8 cellular contexts compared by ENCODE assay signal in the genomic region with DNA sequence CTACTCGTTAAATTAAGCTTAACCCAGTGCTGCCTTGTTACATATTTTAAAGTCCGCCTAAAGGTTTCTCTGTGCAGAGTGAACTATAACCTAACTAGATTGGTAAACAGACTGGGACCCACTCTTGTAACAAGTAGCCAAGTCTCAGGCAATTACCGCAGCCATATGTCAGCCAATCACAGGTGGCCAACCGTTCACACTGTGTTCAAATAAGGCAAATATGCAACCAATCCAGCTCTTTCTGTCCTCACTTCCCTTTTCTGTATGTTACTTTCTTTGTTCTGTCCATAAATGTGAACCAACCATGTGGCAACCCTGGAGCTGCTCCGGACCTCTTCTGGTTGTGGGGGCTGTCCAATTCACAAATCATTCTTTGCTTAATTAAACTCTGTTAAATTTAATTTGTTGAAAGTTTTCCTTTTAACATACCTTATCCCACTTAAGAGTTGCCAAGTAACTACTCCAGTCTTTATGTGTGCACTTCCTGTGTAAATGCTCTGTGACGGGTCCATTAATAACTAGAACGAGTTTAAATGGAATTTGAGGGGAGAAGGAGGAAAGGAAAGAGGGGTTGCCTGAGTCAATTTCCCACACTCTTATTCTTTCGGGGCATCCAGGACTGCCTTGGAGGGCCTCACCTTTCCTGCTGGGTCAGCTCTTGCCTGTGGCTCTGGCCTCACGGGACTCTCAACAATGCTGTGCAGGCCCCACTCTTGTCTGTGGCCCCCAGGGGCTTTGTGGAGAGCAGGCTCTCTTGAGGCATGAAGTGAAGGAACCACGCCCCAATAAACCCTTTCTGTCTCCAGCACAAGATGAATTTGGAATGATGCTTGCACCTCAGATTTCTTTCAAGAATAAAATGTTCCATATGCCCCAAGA. TPM values are rescaled to one million over a fixed set of nuclear protein-coding genes. Genes with fewer than 3 reads are reported as not detected.
DNase-seq lines count a peak whose midpoint lies in the region; ATAC-seq, FAIRE-seq and TF ChIP-seq lines count a peak whose summit lies in the region.

No MANE protein-coding gene starts in this region.

- H3K27ac ChIP-seq in HepG2 (ENCODE audit: extremely low read length, insufficient read depth, low read length) (no peak overlapping the region), right lobe of liver (no peak overlapping the region), SJSA1 (peak overlapping the region; percentile 84)

- DNase-seq in HepG2 (ENCODE audit: low spot score) (peak; percentile 66), right lobe of liver (no peak), SJSA1 (ENCODE audit: low read depth in 1 of 2, low spot score in 2 of 2) (peak in 1 of 2 experiments; percentile 52), putamen (ENCODE audit: low spot score) (no peak), cardiac septum (ENCODE audit: low spot score) (no peak), frontal cortex (ENCODE audit: low spot score in 2 of 2) (no peak)
- DNase-seq in activated naive CD4-positive, alpha-beta T cell (lab: John Stamatoyannopoulos, UW): no peak

- no peak for TF ChIP-seq EP300 in HepG2 (IDR thresholded peaks at IDR 0.05; ENCODE audit: low read depth in 2 of 2, low read length in 2 of 2)
- no peak for TF ChIP-seq EP300 in HepG2 (CRISPR knock-in tag; IDR thresholded peaks at IDR 0.05; ENCODE audit: borderline replicate concordance)

- H3K27me3 ChIP-seq in HepG2 (ENCODE audit: control insufficient read depth in 1 of 2, insufficient read depth in 2 of 2, low read length in 2 of 2): no peaks in the 10 kb centered on the region
- H3K27me3 ChIP-seq in right lobe of liver: no peaks in the 10 kb centered on the region
- H3K27me3 ChIP-seq in SJSA1 (replicated peaks): no peaks in the 10 kb centered on the region

- H3K9me3 ChIP-seq in HepG2 (ENCODE audit: low read length) (no peaks in the 10 kb centered on the region), right lobe of liver (no peaks in the 10 kb centered on the region), SJSA1 (replicated peaks) (no peaks in the 10 kb centered on the region)

- intact Hi-C loops in HepG2 (cut with micrococcal nuclease; ENCODE audit: unreplicated experiment): no loop called here
- intact Hi-C loops in right lobe of liver (cut with DNase I): no loop called here
- intact Hi-C loops in cardiac septum (cut with DNase I): no loop called here

- H3K36me3 ChIP-seq in HepG2 (replicated peaks in 1 of 2; ENCODE audit: control insufficient read depth in 1 of 2, insufficient read depth in 2 of 2, low read length in 2 of 2): no peaks in the 10 kb centered on the region
- H3K36me3 ChIP-seq in right lobe of liver: no peaks in the 10 kb centered on the region
- no peaks in the 10 kb centered on the region for H3K36me3 ChIP-seq in SJSA1

- H3K4me1 ChIP-seq in HepG2 (ENCODE audit: insufficient read depth, low read length) (peaks cover 20% of the 10 kb centered on the region), right lobe of liver (no peaks in the 10 kb centered on the region), SJSA1 (replicated peaks) (peaks cover 81% of the 10 kb centered on the region)

- TF ChIP-seq CTCF in HepG2 (CRISPR knock-in tag; IDR thresholded peaks at IDR 0.05): no peak
- TF ChIP-seq CTCF in right lobe of liver (IDR thresholded peaks at IDR 0.05): no peak

- no peaks in the 10 kb centered on the region for H3K79me2 ChIP-seq in HepG2 (ENCODE audit: insufficient read depth, low read length)

- no TSS peak for BruUV-seq in HepG2 (replicated peaks; lab: Mats Ljungman, UMichigan)

- H3K4me2 ChIP-seq in HepG2 (ENCODE audit: low read depth, low read length): peak overlapping the region; percentile 35

- ATAC-seq in HepG2 (peak; percentile 92), right lobe of liver (no peak), HG03097 (IDR thresholded peaks at IDR 0.05; ENCODE audit: low FRiP score, unreplicated experiment) (peak; percentile 40)

- H2AFZ ChIP-seq in HepG2 (ENCODE audit: low read length): peak overlapping the region; percentile 24

- FAIRE-seq in HepG2 (lab: Jason Lieb, UNC) (peak; percentile 73), frontal cortex (lab: Jason Lieb, UNC) (no peak)

- H3K4me3 ChIP-seq in HepG2 (replicated peaks in 1 of 3; ENCODE audit: insufficient read depth in 1 of 3, low read depth in 2 of 3, low read length in 3 of 3): no peak overlapping the region
- no peak overlapping the region for H3K4me3 ChIP-seq in right lobe of liver
- H3K4me3 ChIP-seq in SJSA1: no peak overlapping the region

- no peak for TF ChIP-seq POLR2A in HepG2 (IDR thresholded peaks at IDR 0.05; ENCODE audit: insufficient read depth in 1 of 2, low read depth in 2 of 2, low read length in 2 of 2)
- TF ChIP-seq POLR2A in right lobe of liver (IDR thresholded peaks at IDR 0.05): no peak

- POLR2A ChIA-PET in HepG2 (lab: Yijun Ruan, JAX): interaction anchor here (0.9 to 1.7 kb wide), 2 partner anchors 15 to 80 kb away, joined by 3 to 4 read pairs; a partner anchor contains a TSS

- no peaks in the 10 kb centered on the region for H4K20me1 ChIP-seq in HepG2 (ENCODE audit: insufficient read depth, low read length)

- 61% methylated on average over 10 of the region's 10 CpGs for WGBS in HepG2 (ENCODE audit: low lambda C conversion rate)
- WGBS in right lobe of liver (ENCODE audit: insufficient coverage, low coverage, low lambda C conversion rate, missing lambda C conversion rate): 68% methylated on average over 10 of the region's 10 CpGs

- TF ChIP-seq RAD21 in HepG2 (CRISPR knock-in tag; IDR thresholded peaks at IDR 0.05): no peak

- CTCF ChIA-PET in HepG2 (lab: Yijun Ruan, JAX; ENCODE audit: low intra/inter-chr PET ratio, low total read pairs): interaction anchor here (0.7 kb wide), 1 partner anchor 196 kb away, joined by 3 read pairs; no protein-coding TSS in a partner anchor

- H3K9ac ChIP-seq in HepG2 (ENCODE audit: insufficient read depth, low read depth, low read length): no peak overlapping the region

- in situ Hi-C loops in HepG2 (cut with HindIII; ENCODE audit: extremely low pct_ligation_motif_present, low pct_unique_long_range_greater_than_20kb): no loop called here

TF ChIP-seq in HepG2, 621 proteins besides CTCF, POLR2A, EP300 and RAD21 (continues in another document):
- TF ChIP-seq TARDBP (CRISPR knock-in tag; IDR thresholded peaks at IDR 0.05) (no peak), ZNF761 (CRISPR knock-in tag; conservative IDR thresholded peaks at IDR 0.05) (no peak), SRF (IDR thresholded peaks at IDR 0.05; ENCODE audit: low read depth, low read length) (peak; percentile 90), SMAD1 (CRISPR knock-in tag; IDR thresholded peaks at IDR 0.05; ENCODE audit: borderline replicate concordance, low read depth) (no peak), NFYC (CRISPR knock-in tag; IDR thresholded peaks at IDR 0.05) (peak; percentile 45; the same call in 1 of the 2 replicates), ZZZ3 (CRISPR knock-in tag; IDR thresholded peaks at IDR 0.05; ENCODE audit: borderline replicate concordance) (no peak), BORCS8-MEF2B (CRISPR knock-in tag; IDR thresholded peaks at IDR 0.05) (no peak)
- TF ChIP-seq, protein P1, sequence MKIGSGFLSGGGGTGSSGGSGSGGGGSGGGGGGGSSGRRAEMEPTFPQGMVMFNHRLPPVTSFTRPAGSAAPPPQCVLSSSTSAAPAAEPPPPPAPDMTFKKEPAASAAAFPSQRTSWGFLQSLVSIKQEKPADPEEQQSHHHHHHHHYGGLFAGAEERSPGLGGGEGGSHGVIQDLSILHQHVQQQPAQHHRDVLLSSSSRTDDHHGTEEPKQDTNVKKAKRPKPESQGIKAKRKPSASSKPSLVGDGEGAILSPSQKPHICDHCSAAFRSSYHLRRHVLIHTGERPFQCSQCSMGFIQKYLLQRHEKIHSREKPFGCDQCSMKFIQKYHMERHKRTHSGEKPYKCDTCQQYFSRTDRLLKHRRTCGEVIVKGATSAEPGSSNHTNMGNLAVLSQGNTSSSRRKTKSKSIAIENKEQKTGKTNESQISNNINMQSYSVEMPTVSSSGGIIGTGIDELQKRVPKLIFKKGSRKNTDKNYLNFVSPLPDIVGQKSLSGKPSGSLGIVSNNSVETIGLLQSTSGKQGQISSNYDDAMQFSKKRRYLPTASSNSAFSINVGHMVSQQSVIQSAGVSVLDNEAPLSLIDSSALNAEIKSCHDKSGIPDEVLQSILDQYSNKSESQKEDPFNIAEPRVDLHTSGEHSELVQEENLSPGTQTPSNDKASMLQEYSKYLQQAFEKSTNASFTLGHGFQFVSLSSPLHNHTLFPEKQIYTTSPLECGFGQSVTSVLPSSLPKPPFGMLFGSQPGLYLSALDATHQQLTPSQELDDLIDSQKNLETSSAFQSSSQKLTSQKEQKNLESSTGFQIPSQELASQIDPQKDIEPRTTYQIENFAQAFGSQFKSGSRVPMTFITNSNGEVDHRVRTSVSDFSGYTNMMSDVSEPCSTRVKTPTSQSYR (CRISPR knock-in tag; IDR thresholded peaks at IDR 0.05; ENCODE audit: borderline replicate concordance): no peak

RNA-seq across cellular contexts. Expression of a gene that starts 6.6 kb away (rescaled TPM):
- total RNA-seq in HepG2 (2016; rRNA removed; fragmentation: Illumina TruSeq; extraction: Trizol) (6,902 and 7,071 TPM in 2 replicates), right lobe of liver (100 to 1,000 TPM; 383 to 894 (median 710) TPM), cardiac septum (1,531 TPM), frontal cortex (3,585 TPM)
- 11,484 and 12,287 TPM in 2 replicates for total RNA-seq in HepG2 (2016; cell fraction: cytosol; rRNA removed; fragmentation: Illumina TruSeq; extraction: Trizol; ENCODE audit: low read depth)
- 6,918 and 7,424 TPM in 2 replicates for total RNA-seq in HepG2 (2016; cell fraction: insoluble cytoplasmic fraction; rRNA removed; fragmentation: Illumina TruSeq; extraction: Trizol)
- 16,795 and 17,457 TPM in 2 replicates for total RNA-seq in HepG2 (2016; cell fraction: membrane; rRNA removed; fragmentation: Illumina TruSeq; extraction: Trizol)
- total RNA-seq in HepG2 (2016; cell fraction: nucleus; rRNA removed; fragmentation: Illumina TruSeq; extraction: Trizol): 2,427 and 2,707 TPM in 2 replicates
- 7,317 and 7,910 TPM in 2 replicates for polyA plus RNA-seq in HepG2 (2011; rRNA removed)
- 3,435 and 3,576 TPM in 2 replicates for polyA plus RNA-seq in HepG2 (2011; cell fraction: cytosol; rRNA removed)
- polyA plus RNA-seq in HepG2 (2011; cell fraction: nucleus; rRNA removed): 934 and 1,174 TPM in 2 replicates
- polyA plus RNA-seq in HepG2 (2012): 7,692 and 8,090 TPM in 2 replicates
- polyA plus RNA-seq in HepG2 (2016; cell fraction: cytosol; fragmentation: Illumina TruSeq; extraction: Trizol; ENCODE audit: low read depth): 11,969 and 13,234 TPM in 2 replicates
- polyA plus RNA-seq in HepG2 (2016; cell fraction: insoluble cytoplasmic fraction; fragmentation: Illumina TruSeq; extraction: Trizol; ENCODE audit: low read depth): 6,005 and 6,067 TPM in 2 replicates
- 14,650 and 14,956 TPM in 2 replicates for polyA plus RNA-seq in HepG2 (2016; cell fraction: membrane; fragmentation: Illumina TruSeq; extraction: Trizol; ENCODE audit: low read depth)
- 4,147 and 4,271 TPM in 2 replicates for polyA plus RNA-seq in HepG2 (2016; cell fraction: nucleus; fragmentation: Illumina TruSeq; extraction: Trizol; ENCODE audit: insufficient read depth, low read depth)
- polyA minus RNA-seq in HepG2 (2011; rRNA and poly(A)+ RNA removed; ENCODE audit: low replicate concordance): 537 and 682 TPM in 2 replicates
- 1,971 TPM in 2 replicates for polyA minus RNA-seq in HepG2 (2011; cell fraction: cytosol; rRNA and poly(A)+ RNA removed)
- 601 and 721 TPM in 2 replicates for polyA minus RNA-seq in HepG2 (2011; cell fraction: nucleus; rRNA and poly(A)+ RNA removed)
- 1,252 and 2,448 TPM in 2 replicates for total RNA-seq in SJSA1 (2014; rRNA removed; shearing (Covaris generic))

Comparison
In these comparisons a context has a peak if more than half of its experiments do, and no peak if none do; other contexts are left out.
1. ATAC-seq: peak in HepG2 (single experiment) and HG03097 (single experiment); none in right lobe of liver (0 of 4).